Comparison of ENCODE assay signal across 8 cellular contexts in genomic region chr17:12789976-12790805, GRCh38. TPM values are rescaled to one million over a fixed set of nuclear protein-coding genes. Genes with fewer than 3 reads are reported as not detected.
DNase-seq lines count a peak whose midpoint lies in the region; ATAC-seq and TF ChIP-seq lines count a peak whose summit lies in the region.

No MANE protein-coding gene starts in this region.

- no peak for TF ChIP-seq CTCF in RWPE2 (IDR thresholded peaks at IDR 0.05; ENCODE audit: poor library complexity, severe bottlenecking)
- TF ChIP-seq CTCF in fibroblast of the aortic adventitia (IDR thresholded peaks at IDR 0.05; ENCODE audit: insufficient read depth, low read length), result no peak

- intact Hi-C loops in posterior cingulate gyrus (cut with DNase I), result no loop called here

- no peak overlapping the region for H3K27ac ChIP-seq in RWPE2 (ENCODE audit: poor library complexity, severe bottlenecking)

- no peak overlapping the region for H3K27ac Mint-ChIP-seq in activated T-cell treated with anti-CD3 and anti-CD28 coated beads, Interleukin-2, amount 50 U/mL, for 24 hours

- DNase-seq in activated T-cell treated with anti-CD3 and anti-CD28 coated beads, Interleukin-2, amount 50 U/mL, for 24 hours, result no peak
- DNase-seq in activated T-cell treated with anti-CD3 and anti-CD28 coated beads, Interleukin-2, amount 50 U/mL, for 1 hour, result no peak
- DNase-seq in RWPE2 (ENCODE audit: low spot score), result no peak
- no peak for DNase-seq in fibroblast of the aortic adventitia (ENCODE audit: low read depth)
- peak in 6 of 10 donors; percentile 10 to 83 (median 48) for DNase-seq in posterior cingulate gyrus
- DNase-seq in NAMALWA (ENCODE audit: low spot score), result no peak

- ATAC-seq in RWPE2 (ENCODE audit: low read depth) (peak; percentile 58), GM18909 (IDR thresholded peaks at IDR 0.05; ENCODE audit: poor library complexity, unreplicated experiment) (no peak), GM18870 (IDR thresholded peaks at IDR 0.05; ENCODE audit: unreplicated experiment) (no peak)

- peaks cover 49% of the 10 kb centered on the region for H3K27me3 Mint-ChIP-seq in activated T-cell treated with anti-CD3 and anti-CD28 coated beads, Interleukin-2, amount 50 U/mL, for 24 hours

- no peaks in the 10 kb centered on the region for H3K4me1 ChIP-seq in RWPE2 (ENCODE audit: insufficient read depth, poor library complexity, severe bottlenecking)

- H3K36me3 ChIP-seq in RWPE2 (ENCODE audit: low read depth), result no peaks in the 10 kb centered on the region

- no peaks in the 10 kb centered on the region for H3K9me3 ChIP-seq in RWPE2 (ENCODE audit: severe bottlenecking)

- H3K27me3 ChIP-seq in RWPE2 (ENCODE audit: insufficient read depth, poor library complexity, severe bottlenecking), result no peaks in the 10 kb centered on the region

- no peaks in the 10 kb centered on the region for H3K36me3 Mint-ChIP-seq in activated T-cell treated with anti-CD3 and anti-CD28 coated beads, Interleukin-2, amount 50 U/mL, for 24 hours (ENCODE audit: low read depth)

- H3K9me3 Mint-ChIP-seq in activated T-cell treated with anti-CD3 and anti-CD28 coated beads, Interleukin-2, amount 50 U/mL, for 24 hours, result no peaks in the 10 kb centered on the region

- H3K4me3 ChIP-seq in RWPE2 (ENCODE audit: severe bottlenecking) (peak overlapping the region; percentile 77), fibroblast of the aortic adventitia (ENCODE audit: low read depth, low read length) (peak overlapping the region; percentile 65)

- peaks cover 8% of the 10 kb centered on the region for H3K4me1 Mint-ChIP-seq in activated T-cell treated with anti-CD3 and anti-CD28 coated beads, Interleukin-2, amount 50 U/mL, for 24 hours (ENCODE audit: low read depth)

- peak overlapping the region; percentile 66 for H3K4me3 Mint-ChIP-seq in activated T-cell treated with anti-CD3 and anti-CD28 coated beads, Interleukin-2, amount 50 U/mL, for 24 hours

RNA-seq across cellular contexts. Expression of gene ARHGAP44, which starts 0.9 kb away (rescaled TPM):
- total RNA-seq in fibroblast of the aortic adventitia (ENCODE audit: low replicate concordance), result 2.3 and 7.0 TPM in 2 replicates

Comparison
In these comparisons a context has a peak if more than half of its experiments do, and no peak if none do; other contexts are left out.
1. DNase-seq: peak in posterior cingulate gyrus (6 of 10); none in activated T-cell treated with anti-CD3 and anti-CD28 coated beads, Interleukin-2, amount 50 U/mL, for 24 hours (single experiment), activated T-cell treated with anti-CD3 and anti-CD28 coated beads, Interleukin-2, amount 50 U/mL, for 1 hour (single experiment), RWPE2 (single experiment), fibroblast of the aortic adventitia (single experiment) and NAMALWA (single experiment).